Comparison of ENCODE assay signal across 1 cellular context in genomic region chr6:115554060-115554459, GRCh38.
TF ChIP-seq lines count a peak whose summit lies in the region.

No MANE protein-coding gene starts in this region.

TF ChIP-seq in GM23338, 12 proteins besides CTCF, POLR2A, EP300 and RAD21:
- TF ChIP-seq REST (IDR thresholded peaks at IDR 0.05; ENCODE audit: unreplicated experiment) (no peak), ZNF462 (CRISPR knock-in tag; IDR thresholded peaks at IDR 0.05) (no peak)
